ENCODE assay signal across 15 cellular contexts in genomic region chr2:142694282-142694681, GRCh38.
A peak's percentile ranks its signal among the peaks of the same experiment; 100 is the strongest.
DNase-seq lines count a peak whose midpoint lies in the region.
"Had no signal": no experiment of that assay in that cellular context is flagged by ENCODE, and none has a peak within 500 bp of the region (broad histone marks: within the 10 kb centered on the region; RNA-seq: fewer than 3 reads in every experiment).

No MANE protein-coding gene starts in this region.

- no peak overlapping the region for H2BK5ac ChIP-seq in trophoblast cell (ENCODE audit: low read depth, low read length, poor library complexity)

- no peak overlapping the region for H2AFZ ChIP-seq in trophoblast cell (ENCODE audit: insufficient read depth, low read length, poor library complexity)
- H2AFZ ChIP-seq: GM23338 had no signal

- H4K8ac ChIP-seq in trophoblast cell (ENCODE audit: low read depth, low read length), result no peak overlapping the region

- no peak overlapping the region for H3K23ac ChIP-seq in trophoblast cell (ENCODE audit: low read length)

- no peak overlapping the region for H3K4me2 ChIP-seq in trophoblast cell (ENCODE audit: low read length)
- H3K4me2 ChIP-seq: GM23338 had no signal

- H2AK5ac ChIP-seq in trophoblast cell (ENCODE audit: low read length), result no peak overlapping the region

- DNase-seq in OCI-M1 (lab: John Stamatoyannopoulos, UW) (peak; percentile 57), amniotic epithelial cell (ENCODE audit: low read depth) (peak; percentile 29), trophoblast cell (no peak), NCI-H510A treated with DMSO at 0.1 percent for 48 hours (lab: John Stamatoyannopoulos, UW) (no peak), DMS153 (lab: John Stamatoyannopoulos, UW) (no peak), mucosa of gallbladder (ENCODE audit: low spot score) (no peak), MG63 (no peak)
- DNase-seq: C1 segment of cervical spinal cord; CD4-positive, alpha-beta memory T cell; COR-L47; DMS79; EL; H9 had no signal

- peaks cover 14 to 17% of the 10 kb centered on the region in 2 experiments for H3K4me1 ChIP-seq in trophoblast cell (ENCODE audit: control insufficient read depth in 1 of 2, insufficient read depth in 2 of 2, low read length in 2 of 2)

- WGBS in trophoblast cell (ENCODE audit: extremely low coverage, insufficient coverage, insufficient read length), result no CpG with 5 or more reads among the region's 2 CpGs

- peaks cover 3% of the 10 kb centered on the region for H3K79me1 ChIP-seq in trophoblast cell (ENCODE audit: low read length)

- H4K12ac ChIP-seq in trophoblast cell (ENCODE audit: low read depth, low read length), result no peak overlapping the region

- no peak overlapping the region for H3K4ac ChIP-seq in trophoblast cell (ENCODE audit: low read depth, low read length)

- H4K91ac ChIP-seq in trophoblast cell (ENCODE audit: low read depth, low read length), result no peak overlapping the region

- no peaks in the 10 kb centered on the region for H3K9me3 ChIP-seq in trophoblast cell (ENCODE audit: insufficient read depth, low read depth, low read length)
- H3K9me3 ChIP-seq in MG63, result no peaks in the 10 kb centered on the region

- no peak overlapping the region for H3K27ac ChIP-seq in trophoblast cell (ENCODE audit: low read depth, low read length)

- H3K79me2 ChIP-seq in trophoblast cell (ENCODE audit: control insufficient read depth, insufficient read depth, low read length, poor library complexity), result no peaks in the 10 kb centered on the region

- H3K4me3 ChIP-seq in trophoblast cell (ENCODE audit: low read depth, low read length), result no peak overlapping the region
- no peak overlapping the region for H3K4me3 ChIP-seq in MG63
- H3K4me3 ChIP-seq: GM12878, GM23338 had no signal

- no peaks in the 10 kb centered on the region for H3K36me3 ChIP-seq in trophoblast cell (ENCODE audit: control insufficient read depth in 1 of 2, insufficient read depth in 2 of 2, low read length in 2 of 2)
- no peaks in the 10 kb centered on the region for H3K36me3 ChIP-seq in MG63

- H3K27me3 ChIP-seq in trophoblast cell (ENCODE audit: insufficient read depth, low read length) (no peaks in the 10 kb centered on the region), MG63 (no peaks in the 10 kb centered on the region)

- no peak overlapping the region for H3K9ac ChIP-seq in trophoblast cell (ENCODE audit: low read length)

- no peak overlapping the region for H3K14ac ChIP-seq in trophoblast cell (ENCODE audit: low read length)

- no peak overlapping the region for H2BK120ac ChIP-seq in trophoblast cell (ENCODE audit: insufficient read depth, low read length, poor library complexity)

- H3K18ac ChIP-seq in trophoblast cell (ENCODE audit: low read length), result no peak overlapping the region

- peak overlapping the region; percentile 25 for H2BK12ac ChIP-seq in trophoblast cell (ENCODE audit: low read length)

Comparison
In these comparisons a context has a peak if more than half of its experiments do, and no peak if none do; other contexts are left out.
1. DNase-seq: peak in OCI-M1 (single experiment) and amniotic epithelial cell (single experiment); none in trophoblast cell (0 of 2), NCI-H510A treated with DMSO at 0.1 percent for 48 hours (single experiment), DMS153 (single experiment), mucosa of gallbladder (single experiment) and MG63 (single experiment).